8 cellular contexts compared by ENCODE assay signal in genomic region chr10:24722676-24723385, GRCh38. TPM values are rescaled to one million over a fixed set of nuclear protein-coding genes. Genes with fewer than 3 reads are reported as not detected.
DNase-seq lines count a peak whose midpoint lies in the region; ATAC-seq, FAIRE-seq and TF ChIP-seq lines count a peak whose summit lies in the region.

No MANE protein-coding gene starts in this region.

- H3K36me3 Mint-ChIP-seq in activated naive CD4-positive, alpha-beta T cell treated with anti-CD3 and anti-CD28 coated beads, Interleukin-2, amount 10 ng/mL, durations not matched to agents 7 days and 5 days, result peaks cover 12% of the 10 kb centered on the region
- no peaks in the 10 kb centered on the region for H3K36me3 Mint-ChIP-seq in glutamatergic neuron (ENCODE audit: unreplicated experiment)

- intact Hi-C loops in Right ventricle myocardium inferior (cut with DNase I), result loop anchor here (5.0 to 10.0 kb wide), 4 partner anchors 81 to 359 kb away; partner anchors contain the start of gene PRTFDC1
- intact Hi-C loops in cardiac septum (cut with DNase I), result loop anchor here (2.0 to 5.0 kb wide), 4 partner anchors 81 to 359 kb away; partner anchors contain the start of genes ENKUR, PRTFDC1 and THNSL1
- intact Hi-C loops in pancreas (cut with DNase I), result no loop called here
- intact Hi-C loops in aorta (cut with DNase I), result loop anchor here (2.0 to 10.0 kb wide), 7 partner anchors 36 to 342 kb away; partner anchors contain the start of genes ENKUR (in 1 of the 2), PRTFDC1 (in 1 of the 2) and THNSL1 (in 1 of the 2)

- H3K27ac ChIP-seq in pancreas, result peak overlapping the region; percentile 88 to 97 (median 92)
- H3K27ac ChIP-seq in aorta (ENCODE audit: low read depth in 1 of 2, low read length in 2 of 2), result peak overlapping the region; percentile 77 to 78

- H3K36me3 ChIP-seq in pancreas, result no peaks in the 10 kb centered on the region
- no peaks in the 10 kb centered on the region for H3K36me3 ChIP-seq in aorta (ENCODE audit: control insufficient read depth in 1 of 2, insufficient read depth in 2 of 2, low read length in 1 of 2)

- H3K4me1 ChIP-seq in pancreas, result peaks cover 5 to 17% (median 14%) of the 10 kb centered on the region in 3 donors
- peaks cover 0 to 3% of the 10 kb centered on the region in 2 donors for H3K4me1 ChIP-seq in aorta (ENCODE audit: control insufficient read depth in 1 of 2, insufficient read depth in 2 of 2, low read length in 2 of 2)

- no peak for FAIRE-seq in pancreas (lab: Jason Lieb, UNC)

- H3K27me3 Mint-ChIP-seq in activated naive CD4-positive, alpha-beta T cell treated with anti-CD3 and anti-CD28 coated beads, Interleukin-2, amount 10 ng/mL, durations not matched to agents 7 days and 5 days, result peaks cover 4% of the 10 kb centered on the region
- H3K27me3 Mint-ChIP-seq in glutamatergic neuron (ENCODE audit: unreplicated experiment), result peaks cover 9% of the 10 kb centered on the region

- peaks cover 34% of the 10 kb centered on the region for H3K4me1 Mint-ChIP-seq in activated naive CD4-positive, alpha-beta T cell treated with anti-CD3 and anti-CD28 coated beads, Interleukin-2, amount 10 ng/mL, durations not matched to agents 7 days and 5 days
- peaks cover 12% of the 10 kb centered on the region for H3K4me1 Mint-ChIP-seq in glutamatergic neuron (ENCODE audit: low read depth, unreplicated experiment)

- H3K27ac Mint-ChIP-seq in activated naive CD4-positive, alpha-beta T cell treated with anti-CD3 and anti-CD28 coated beads, Interleukin-2, amount 10 ng/mL, durations not matched to agents 7 days and 5 days, result peak overlapping the region; percentile 91
- peak overlapping the region; percentile 52 for H3K27ac Mint-ChIP-seq in glutamatergic neuron (ENCODE audit: unreplicated experiment)

- H3K4me3 ChIP-seq in pancreas (peak overlapping the region; percentile 55 to 73 (median 64)), aorta (ENCODE audit: low read length in 2 of 2) (peak overlapping the region; percentile 59 to 96)

- 0% methylated on average over 74 to 84 of the region's 84 CpGs for WGBS in pancreas, 2 donors
- WGBS in aorta, 2 donors, result 0% methylated on average over 56 to 84 of the region's 84 CpGs

- ATAC-seq in Right ventricle myocardium inferior (peak; percentile 56), HG02970 (IDR thresholded peaks at IDR 0.05; ENCODE audit: low FRiP score, unreplicated experiment) (peak; percentile 23), pancreas (peak; percentile 19 to 42 (median 26)), aorta (ENCODE audit: low FRiP score) (peak; percentile 49)

- H3K9me3 Mint-ChIP-seq in activated naive CD4-positive, alpha-beta T cell treated with anti-CD3 and anti-CD28 coated beads, Interleukin-2, amount 10 ng/mL, durations not matched to agents 7 days and 5 days, result no peaks in the 10 kb centered on the region
- peaks cover 16% of the 10 kb centered on the region for H3K9me3 Mint-ChIP-seq in glutamatergic neuron (ENCODE audit: unreplicated experiment)

- peak overlapping the region; percentile 91 for H3K4me3 Mint-ChIP-seq in activated naive CD4-positive, alpha-beta T cell treated with anti-CD3 and anti-CD28 coated beads, Interleukin-2, amount 10 ng/mL, durations not matched to agents 7 days and 5 days
- peak overlapping the region; percentile 85 for H3K4me3 Mint-ChIP-seq in glutamatergic neuron (ENCODE audit: unreplicated experiment)

- TF ChIP-seq CTCF in glutamatergic neuron (IDR thresholded peaks at IDR 0.05; ENCODE audit: partially characterized antibody, unreplicated experiment), result no peak
- TF ChIP-seq CTCF in pancreas (IDR thresholded peaks at IDR 0.05), result no peak

- H3K9me3 ChIP-seq in pancreas (no peaks in the 10 kb centered on the region), aorta (ENCODE audit: control insufficient read depth, low read length) (no peaks in the 10 kb centered on the region)

- no peaks in the 10 kb centered on the region for H3K27me3 ChIP-seq in pancreas
- no peaks in the 10 kb centered on the region for H3K27me3 ChIP-seq in aorta (ENCODE audit: control insufficient read depth in 1 of 2, insufficient read depth in 2 of 2, low read length in 1 of 2)

- DNase-seq in Right ventricle myocardium inferior (ENCODE audit: missing footprints) (peak; percentile 81), cardiac septum (ENCODE audit: low spot score) (no peak), RKO (ENCODE audit: low spot score) (peak; percentile 53), glutamatergic neuron (peak; percentile 83), pancreas (peak; percentile 41 to 81 (median 64)), aorta (peak; percentile 80 to 91)
- peak; percentile 66 for DNase-seq in activated naive CD4-positive, alpha-beta T cell treated with anti-CD3 and anti-CD28 coated beads, Interleukin-2, amount 10 ng/mL, durations not matched to agents 7 days and 5 days

- CTCF ChIA-PET in activated naive CD4-positive, alpha-beta T cell treated with anti-CD3 and anti-CD28 coated beads, Interleukin-2, amount 10 ng/mL, durations not matched to agents 7 days and 5 days (lab: Charles Lee), result interaction anchor here (1.5 kb wide), 1 partner anchor 162 kb away, joined by 3 read pairs; no protein-coding TSS in a partner anchor

RNA-seq across cellular contexts. Expression of gene ARHGAP21, which starts 0.9 kb away (rescaled TPM):
- total RNA-seq in Right ventricle myocardium inferior (48.4 TPM), cardiac septum (56.4 TPM), glutamatergic neuron (ENCODE audit: unreplicated experiment) (217 TPM), pancreas (10 to 100 TPM; 23.7 to 42.1 (median 29.8) TPM), aorta (100 to 1,000 TPM in 1 of 2 donors, 10 to 100 TPM in 1; 93.8 to 140 TPM)
- polyA plus RNA-seq in pancreas (10 to 100 TPM; 11.0 to 14.6 TPM), aorta (10 to 100 TPM; 25.5 to 39.7 TPM)

Comparison
In these comparisons a context has a peak if more than half of its experiments do, and no peak if none do; other contexts are left out.
1. intact Hi-C loops: an anchor here in Right ventricle myocardium inferior (5.0 to 10.0 kb wide), cardiac septum (2.0 to 5.0 kb wide) and aorta (2.0 to 10.0 kb wide); none called in pancreas.